Comparison of ENCODE assay signal across 11 cellular contexts in the genomic region with DNA sequence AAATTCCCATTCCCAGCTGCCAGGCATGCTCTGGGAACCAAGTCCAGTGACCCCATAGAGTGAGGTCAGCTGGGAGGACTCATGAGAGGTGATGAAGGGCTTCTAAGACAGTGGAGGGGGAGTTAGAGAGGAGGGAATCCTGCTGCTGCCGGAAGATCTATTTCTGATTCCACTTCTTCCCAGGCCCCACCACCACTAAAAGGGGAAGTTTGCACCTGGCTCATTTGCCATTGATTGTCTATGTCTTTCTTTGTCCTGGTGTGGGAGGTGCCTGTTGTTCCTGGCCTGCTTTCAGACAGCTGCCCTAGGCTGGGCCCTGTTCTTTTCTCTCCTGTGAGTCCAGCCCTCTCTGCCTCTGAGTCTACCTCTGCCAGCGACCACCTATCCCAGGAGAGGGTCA. TPM values are rescaled to one million over a fixed set of nuclear protein-coding genes. Genes with fewer than 3 reads are reported as not detected.
DNase-seq lines count a peak whose midpoint lies in the region; ATAC-seq lines count a peak whose summit lies in the region.
"Had no signal": no experiment of that assay in that cellular context is flagged by ENCODE, and none has a peak within 500 bp of the region (broad histone marks: within the 10 kb centered on the region; RNA-seq: fewer than 3 reads in every experiment).

No MANE protein-coding gene starts in this region.

- DNase-seq in NCI-H2196 (lab: John Stamatoyannopoulos, UW; ENCODE audit: unreplicated experiment) (peak; percentile 48), caudate nucleus (lab: John Stamatoyannopoulos, UW) (no peak), retina (peak; percentile 16)
- DNase-seq in activated CD8-positive, alpha-beta memory T cell treated with anti-CD3 and anti-CD28 coated beads for 24 hours: no peak
- DNase-seq: activated CD4-positive, CD25-positive, alpha-beta regulatory T cell; SIG-M5; stimulated activated naive CD4-positive, alpha-beta T cell had no signal

- H3K9me3 ChIP-seq in HUES64 (ENCODE audit: insufficient read depth, low read depth, low read length): no peaks in the 10 kb centered on the region

- no peaks in the 10 kb centered on the region for H3K36me3 ChIP-seq in HUES64 (ENCODE audit: insufficient read depth, low read length)

- H3K4me3 ChIP-seq in HUES64 (ENCODE audit: low read length): no peak overlapping the region

- peaks cover 18% of the 10 kb centered on the region for H3K4me1 ChIP-seq in HUES64 (ENCODE audit: insufficient read depth, low read length)

- ATAC-seq in HG03442 (IDR thresholded peaks at IDR 0.05; ENCODE audit: unreplicated experiment): no peak
- ATAC-seq in GM21825 (IDR thresholded peaks at IDR 0.05; ENCODE audit: unreplicated experiment): no peak

- H3K27me3 ChIP-seq in HUES64 (ENCODE audit: insufficient read depth, low read length): no peaks in the 10 kb centered on the region

- H3K27ac ChIP-seq in HUES64 (ENCODE audit: low read depth, low read length) (peak overlapping the region; percentile 82), caudate nucleus (ENCODE audit: low read depth, low read length) (peak overlapping the region; percentile 36)

- H3K9ac ChIP-seq in HUES64 (ENCODE audit: low read depth, low read length): peak overlapping the region; percentile 25; the same call in 1 of the 2 replicates

- WGBS in HUES64: 25% methylated on average over 1 of the region's 2 CpGs

RNA-seq across cellular contexts. Expression of gene KRT6A, which starts 3.0 kb away (rescaled TPM):
- not detected for polyA plus RNA-seq in HUES64 (2013, experiment 1 of 2)
- polyA plus RNA-seq in HUES64 (2013, experiment 2 of 2): not detected

RNA-seq across cellular contexts. Expression of gene KRT6C, which starts 22.4 kb away (rescaled TPM):
- polyA plus RNA-seq in HUES64 (2013, experiment 1 of 2): not detected
- not detected for polyA plus RNA-seq in HUES64 (2013, experiment 2 of 2)
- polyA plus RNA-seq: fibroblast of lung had no signal

RNA-seq across cellular contexts. Expression of gene KRT5, which starts 24.1 kb away (rescaled TPM):
- not detected for polyA plus RNA-seq in HUES64 (2013, experiment 1 of 2)
- polyA plus RNA-seq in HUES64 (2013, experiment 2 of 2): not detected

RNA-seq across cellular contexts. Expression of gene KRT6B, which starts 44.1 kb away (rescaled TPM):
- polyA plus RNA-seq in HUES64 (2013, experiment 1 of 2): not detected
- polyA plus RNA-seq in HUES64 (2013, experiment 2 of 2): not detected

RNA-seq across cellular contexts. Expression of gene KRT71, which starts 56.9 kb away (rescaled TPM):
- polyA plus RNA-seq in HUES64 (2013, experiment 1 of 2): not detected
- polyA plus RNA-seq in HUES64 (2013, experiment 2 of 2): not detected
- polyA plus RNA-seq: fibroblast of lung had no signal

Comparison
In these comparisons a context has a peak if more than half of its experiments do, and no peak if none do; other contexts are left out.
1. DNase-seq: peak in NCI-H2196 (single experiment) and retina (single experiment); none in caudate nucleus (0 of 61) and activated CD8-positive, alpha-beta memory T cell treated with anti-CD3 and anti-CD28 coated beads for 24 hours (single experiment).